Comparison of ENCODE assay signal across 8 cellular contexts in the genomic region with DNA sequence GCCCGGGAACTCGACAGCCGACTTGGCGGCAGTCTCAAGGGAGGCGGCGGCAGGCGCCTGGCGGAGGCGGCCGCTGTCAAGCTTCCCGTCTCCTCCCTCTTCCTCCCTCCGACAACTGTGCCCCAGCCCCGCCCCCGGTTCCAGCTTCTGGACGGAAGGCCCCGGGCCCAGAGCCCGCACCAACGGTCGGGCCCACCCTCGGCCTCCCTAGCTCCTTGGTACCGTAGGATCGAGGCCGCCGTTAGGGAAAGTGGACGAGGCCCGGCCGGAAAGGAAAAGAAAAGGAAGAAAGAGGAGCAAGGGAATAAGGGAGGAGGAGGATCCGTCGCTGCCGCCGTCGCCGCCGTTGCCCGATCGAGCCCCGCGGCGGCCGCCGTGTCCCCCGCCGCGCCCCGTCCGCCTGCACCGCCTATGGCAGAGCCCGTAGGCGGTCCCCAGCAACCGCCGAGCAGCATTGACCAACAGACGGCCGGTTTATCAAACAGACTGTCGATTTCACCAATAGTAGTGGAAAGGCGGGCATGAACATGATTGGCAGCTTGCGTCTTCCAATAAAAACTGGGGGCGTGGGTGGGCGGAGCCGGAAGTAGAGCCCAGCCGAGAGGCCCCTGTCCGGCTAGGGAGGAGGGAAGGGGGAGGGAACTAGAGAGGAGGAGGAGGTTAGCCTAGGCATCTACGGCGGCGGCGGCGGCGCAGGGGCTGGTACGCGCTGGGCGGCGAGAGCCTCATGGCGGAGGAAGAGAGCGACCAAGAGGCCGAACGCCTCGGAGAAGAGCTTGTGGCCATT. TPM values are rescaled to one million over a fixed set of nuclear protein-coding genes. Genes with fewer than 3 reads are reported as not detected.
DNase-seq lines count a peak whose midpoint lies in the region; ATAC-seq and TF ChIP-seq lines count a peak whose summit lies in the region.

A gene with protein sequence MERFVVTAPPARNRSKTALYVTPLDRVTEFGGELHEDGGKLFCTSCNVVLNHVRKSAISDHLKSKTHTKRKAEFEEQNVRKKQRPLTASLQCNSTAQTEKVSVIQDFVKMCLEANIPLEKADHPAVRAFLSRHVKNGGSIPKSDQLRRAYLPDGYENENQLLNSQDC (minus strand): TSS at position 413 of the 787 bp plus-strand sequence. CDS start 3,029 bp downstream, outside the sequence.
ZNF654 (plus strand) TSS at position 663 of the 787 bp plus-strand sequence; CDS start at position 728, 65 bp downstream.

- H3K4me1 ChIP-seq in fibroblast of lung (ENCODE audit: control insufficient read depth, extremely low read depth, insufficient read depth, low read length) = peaks cover 2% of the 10 kb centered on the region
- H3K4me1 ChIP-seq in naive thymus-derived CD4-positive, alpha-beta T cell (ENCODE audit: control insufficient read depth in 2 of 2, insufficient read depth in 2 of 2, low read length in 2 of 2) = peaks cover 16 to 28% of the 10 kb centered on the region in 2 donors

- no peaks in the 10 kb centered on the region for H4K20me1 ChIP-seq in fibroblast of lung (ENCODE audit: control insufficient read depth, extremely low read depth, insufficient read depth, low read length)

- peak within 1 kb of the TSS; percentile 88 for H3K9ac ChIP-seq in fibroblast of lung (ENCODE audit: insufficient read depth, low read length)

- H3K4me3 ChIP-seq in LNCaP clone FGC (ENCODE audit: low read depth, low read length) (peak within 1 kb of the TSS; percentile 97), fibroblast of lung (replicated peaks in 1 of 4; ENCODE audit: control extremely low read depth in 1 of 4, insufficient read depth in 1 of 4, low read depth in 3 of 4, low read length in 4 of 4) (peak within 1 kb of the TSS; percentile 86 to 95 (median 94))
- peak within 1 kb of the TSS; percentile 87 for H3K4me3 ChIP-seq in naive thymus-derived CD4-positive, alpha-beta T cell (ENCODE audit: low read length)

- H3K36me3 ChIP-seq in fibroblast of lung (ENCODE audit: control insufficient read depth, insufficient read depth, low read length) = peaks cover 7% of the 10 kb centered on the region
- peaks cover 0 to 22% (median 7%) of the 10 kb centered on the region in 3 experiments for H3K36me3 ChIP-seq in naive thymus-derived CD4-positive, alpha-beta T cell (ENCODE audit: control insufficient read depth in 2 of 3, insufficient read depth in 3 of 3, low read length in 3 of 3)

- CTCF ChIA-PET in RWPE1 (lab: Yijun Ruan, JAX) = interaction anchor here (0.6 to 0.7 kb wide), 2 partner anchors 165 to 548 kb away, joined by 3 read pairs; no protein-coding TSS in a partner anchor
- CTCF ChIA-PET in naive thymus-derived CD4-positive, alpha-beta T cell (lab: Charles Lee) = no interaction called here

- TF ChIP-seq CTCF in LNCaP clone FGC (IDR thresholded peaks at IDR 0.05; ENCODE audit: control insufficient read depth, extremely low read depth, insufficient read depth) = no peak
- TF ChIP-seq CTCF in RWPE1 (conservative IDR thresholded peaks at IDR 0.05; ENCODE audit: low read depth) = no peak
- no peak for TF ChIP-seq CTCF in fibroblast of lung (conservative IDR thresholded peaks at IDR 0.05 in 1 of 2, IDR thresholded peaks at IDR 0.05 in 1 of 2; ENCODE audit: low read depth in 1 of 2, low read length in 2 of 2)

- no peaks in the 10 kb centered on the region for H3K9me3 ChIP-seq in fibroblast of lung (ENCODE audit: control insufficient read depth, insufficient read depth, low read depth, low read length)
- H3K9me3 ChIP-seq in naive thymus-derived CD4-positive, alpha-beta T cell (ENCODE audit: control insufficient read depth in 2 of 3, low read length in 3 of 3) = no peaks in the 10 kb centered on the region

- peak within 1 kb of the TSS; percentile 80 for H2AFZ ChIP-seq in fibroblast of lung (ENCODE audit: low read length)

- intact Hi-C loops in naive thymus-derived CD4-positive, alpha-beta T cell (cut with micrococcal nuclease) = loop anchor here (1.0 to 5.0 kb wide), 8 partner anchors 27 to 831 kb away; partner anchors contain the start of genes C3orf38 (in 2 of the 2) and CHMP2B (in 2 of the 2)

- H3K27ac Mint-ChIP-seq in activated T-helper 17 cell treated with anti-CD3 and anti-CD28 coated beads, Interleukin-2, amount 50 U/mL, for 72 hours = peak within 1 kb of the TSS; percentile 95
- peak within 1 kb of the TSS; percentile 90 to 99 (median 96) for H3K27ac Mint-ChIP-seq in naive thymus-derived CD4-positive, alpha-beta T cell
- peak within 1 kb of the TSS; percentile 99 for H3K27ac Mint-ChIP-seq in stimulated activated naive B cell treated with anti-CD40 and anti-IgM and Interleukin-4, amounts not matched to agents 10 μg/mL and 1 μg/mL and 100 μg/mL, for 72 hours

- peak; percentile 94 for ATAC-seq in activated T-helper 17 cell treated with anti-CD3 and anti-CD28 coated beads, Interleukin-2, amount 50 U/mL, for 72 hours (replicated peaks)
- peak; percentile 94 for ATAC-seq in naive thymus-derived CD4-positive, alpha-beta T cell
- peak; percentile 91 to 94 for ATAC-seq in stimulated activated naive B cell treated with anti-CD40 and anti-IgM and Interleukin-4, amounts not matched to agents 10 μg/mL and 1 μg/mL and 100 μg/mL, for 72 hours (replicated peaks)

- H3K4me1 Mint-ChIP-seq in activated T-helper 17 cell treated with anti-CD3 and anti-CD28 coated beads, Interleukin-2, amount 50 U/mL, for 72 hours = peaks cover 30% of the 10 kb centered on the region
- H3K4me1 Mint-ChIP-seq in naive thymus-derived CD4-positive, alpha-beta T cell = peaks cover 47 to 73% (median 63%) of the 10 kb centered on the region in 7 donors
- H3K4me1 Mint-ChIP-seq in stimulated activated naive B cell treated with anti-CD40 and anti-IgM and Interleukin-4, amounts not matched to agents 10 μg/mL and 1 μg/mL and 100 μg/mL, for 72 hours = peaks cover 17 to 40% of the 10 kb centered on the region in 2 donors

- peak within 1 kb of the TSS; percentile 96 for H3K4me3 Mint-ChIP-seq in activated T-helper 17 cell treated with anti-CD3 and anti-CD28 coated beads, Interleukin-2, amount 50 U/mL, for 72 hours
- H3K4me3 Mint-ChIP-seq in naive thymus-derived CD4-positive, alpha-beta T cell = peak within 1 kb of the TSS; percentile 95 to 100 (median 98)
- peak within 1 kb of the TSS; percentile 96 to 99 for H3K4me3 Mint-ChIP-seq in stimulated activated naive B cell treated with anti-CD40 and anti-IgM and Interleukin-4, amounts not matched to agents 10 μg/mL and 1 μg/mL and 100 μg/mL, for 72 hours

- peak within 1 kb of the TSS; percentile 86 for H3K4me2 ChIP-seq in fibroblast of lung (ENCODE audit: extremely low read depth, insufficient read depth, low read length)

- H3K27me3 ChIP-seq in fibroblast of lung (ENCODE audit: control insufficient read depth, insufficient read depth, low read length) = no peaks in the 10 kb centered on the region
- H3K27me3 ChIP-seq in naive thymus-derived CD4-positive, alpha-beta T cell (ENCODE audit: control insufficient read depth in 2 of 2, insufficient read depth in 2 of 2, low read length in 2 of 2) = no peaks in the 10 kb centered on the region

- peaks cover 71% of the 10 kb centered on the region for H3K79me2 ChIP-seq in fibroblast of lung (ENCODE audit: control insufficient read depth, insufficient read depth, low read length)

- POLR2A ChIA-PET in RWPE1 (lab: Yijun Ruan, JAX; ENCODE audit: low non-redundant PET) = no interaction called here
- POLR2A ChIA-PET in naive thymus-derived CD4-positive, alpha-beta T cell (lab: Charles Lee) = interaction anchor here (0.6 to 2.2 kb wide), 13 partner anchors 8 to 91 kb away, joined by 3 to 72 read pairs (median 8); partner anchors contain the start of gene C3orf38

- no peaks in the 10 kb centered on the region for H3K27me3 Mint-ChIP-seq in activated T-helper 17 cell treated with anti-CD3 and anti-CD28 coated beads, Interleukin-2, amount 50 U/mL, for 72 hours
- H3K27me3 Mint-ChIP-seq in naive thymus-derived CD4-positive, alpha-beta T cell = no peaks in the 10 kb centered on the region
- H3K27me3 Mint-ChIP-seq in stimulated activated naive B cell treated with anti-CD40 and anti-IgM and Interleukin-4, amounts not matched to agents 10 μg/mL and 1 μg/mL and 100 μg/mL, for 72 hours = no peaks in the 10 kb centered on the region

- no peaks in the 10 kb centered on the region for H3K9me3 Mint-ChIP-seq in activated T-helper 17 cell treated with anti-CD3 and anti-CD28 coated beads, Interleukin-2, amount 50 U/mL, for 72 hours
- no peaks in the 10 kb centered on the region for H3K9me3 Mint-ChIP-seq in naive thymus-derived CD4-positive, alpha-beta T cell
- no peaks in the 10 kb centered on the region for H3K9me3 Mint-ChIP-seq in stimulated activated naive B cell treated with anti-CD40 and anti-IgM and Interleukin-4, amounts not matched to agents 10 μg/mL and 1 μg/mL and 100 μg/mL, for 72 hours

- H3K27ac ChIP-seq in RWPE1 = peak within 1 kb of the TSS; percentile 96
- H3K27ac ChIP-seq in fibroblast of lung (ENCODE audit: insufficient read depth, low read length) = peak within 1 kb of the TSS; percentile 88
- peak within 1 kb of the TSS; percentile 81 for H3K27ac ChIP-seq in naive thymus-derived CD4-positive, alpha-beta T cell (ENCODE audit: low read depth, low read length)

- peaks cover 72% of the 10 kb centered on the region for H3K36me3 Mint-ChIP-seq in activated T-helper 17 cell treated with anti-CD3 and anti-CD28 coated beads, Interleukin-2, amount 50 U/mL, for 72 hours (ENCODE audit: low read depth)
- H3K36me3 Mint-ChIP-seq in naive thymus-derived CD4-positive, alpha-beta T cell = peaks cover 9 to 31% (median 20%) of the 10 kb centered on the region in 5 donors
- H3K36me3 Mint-ChIP-seq in stimulated activated naive B cell treated with anti-CD40 and anti-IgM and Interleukin-4, amounts not matched to agents 10 μg/mL and 1 μg/mL and 100 μg/mL, for 72 hours = peaks cover 16 to 23% of the 10 kb centered on the region in 2 donors

- DNase-seq in Daoy (ENCODE audit: low read depth) (peak; percentile 95), GOT3 (lab: John Stamatoyannopoulos, UW) (peak; percentile 96), LNCaP clone FGC (ENCODE audit: low read depth) (peak; percentile 97), RWPE1 (ENCODE audit: low spot score) (peak; percentile 94), fibroblast of lung (ENCODE audit: low read depth in 2 of 2) (peak; percentile 99)
- peak; percentile 95 to 100 (median 99) for DNase-seq in naive thymus-derived CD4-positive, alpha-beta T cell
- peak; percentile 99 for DNase-seq in stimulated activated naive B cell treated with anti-CD40 and anti-IgM and Interleukin-4, amounts not matched to agents 10 μg/mL and 1 μg/mL and 100 μg/mL, for 72 hours

RNA-seq across cellular contexts. Expression of the first gene that starts in this region (rescaled TPM):
- 25.8 and 28.6 TPM in 2 replicates for total RNA-seq in Daoy (2014; rRNA removed; shearing (Covaris generic))
- total RNA-seq in activated T-helper 17 cell treated with anti-CD3 and anti-CD28 coated beads, Interleukin-2, amount 50 U/mL, for 72 hours = 100 to 1,000 TPM; 100 to 103 TPM
- 56.5 and 71.0 TPM in 2 replicates for total RNA-seq in fibroblast of lung
- polyA plus RNA-seq in fibroblast of lung = 61.1 and 70.8 TPM in 2 replicates
- 38.4 and 43.3 TPM in 2 replicates for polyA plus RNA-seq in fibroblast of lung (2012)
- 22.7 and 32.5 TPM in 2 replicates for polyA minus RNA-seq in fibroblast of lung (ENCODE audit: low replicate concordance)
- total RNA-seq in naive thymus-derived CD4-positive, alpha-beta T cell = 100 to 1,000 TPM in 3 of 5 experiments, 10 to 100 TPM in 2; 87.0 to 153 (median 115) TPM
- 100 to 1,000 TPM in 1 of 2 donors, 10 to 100 TPM in 1; 87.4 to 104 TPM for polyA plus RNA-seq in naive thymus-derived CD4-positive, alpha-beta T cell

RNA-seq across cellular contexts. Expression of gene ZNF654, which starts in this region (rescaled TPM):
- total RNA-seq in Daoy (2014; rRNA removed; shearing (Covaris generic)) = 3.7 and 6.2 TPM in 2 replicates
- 10 to 100 TPM; 24.6 to 37.0 TPM for total RNA-seq in activated T-helper 17 cell treated with anti-CD3 and anti-CD28 coated beads, Interleukin-2, amount 50 U/mL, for 72 hours
- total RNA-seq in fibroblast of lung = 14.4 and 16.3 TPM in 2 replicates
- polyA plus RNA-seq in fibroblast of lung = 4.3 and 6.5 TPM in 2 replicates
- 3.4 and 6.2 TPM in 2 replicates for polyA plus RNA-seq in fibroblast of lung (2012)
- polyA minus RNA-seq in fibroblast of lung (ENCODE audit: low replicate concordance) = 1.4 and 3.2 TPM in 2 replicates
- 10 to 100 TPM; 11.4 to 32.2 (median 25.4) TPM for total RNA-seq in naive thymus-derived CD4-positive, alpha-beta T cell
- 10 to 100 TPM; 12.5 to 13.3 TPM for polyA plus RNA-seq in naive thymus-derived CD4-positive, alpha-beta T cell

Comparison
In these comparisons a context has a peak if more than half of its experiments do, and no peak if none do; other contexts are left out.
1. Peak in every context shown above with its lines: DNase-seq, ATAC-seq, H3K4me3 ChIP-seq and H3K27ac ChIP-seq.